1 cellular context compared by ENCODE assay signal in the genomic region with DNA sequence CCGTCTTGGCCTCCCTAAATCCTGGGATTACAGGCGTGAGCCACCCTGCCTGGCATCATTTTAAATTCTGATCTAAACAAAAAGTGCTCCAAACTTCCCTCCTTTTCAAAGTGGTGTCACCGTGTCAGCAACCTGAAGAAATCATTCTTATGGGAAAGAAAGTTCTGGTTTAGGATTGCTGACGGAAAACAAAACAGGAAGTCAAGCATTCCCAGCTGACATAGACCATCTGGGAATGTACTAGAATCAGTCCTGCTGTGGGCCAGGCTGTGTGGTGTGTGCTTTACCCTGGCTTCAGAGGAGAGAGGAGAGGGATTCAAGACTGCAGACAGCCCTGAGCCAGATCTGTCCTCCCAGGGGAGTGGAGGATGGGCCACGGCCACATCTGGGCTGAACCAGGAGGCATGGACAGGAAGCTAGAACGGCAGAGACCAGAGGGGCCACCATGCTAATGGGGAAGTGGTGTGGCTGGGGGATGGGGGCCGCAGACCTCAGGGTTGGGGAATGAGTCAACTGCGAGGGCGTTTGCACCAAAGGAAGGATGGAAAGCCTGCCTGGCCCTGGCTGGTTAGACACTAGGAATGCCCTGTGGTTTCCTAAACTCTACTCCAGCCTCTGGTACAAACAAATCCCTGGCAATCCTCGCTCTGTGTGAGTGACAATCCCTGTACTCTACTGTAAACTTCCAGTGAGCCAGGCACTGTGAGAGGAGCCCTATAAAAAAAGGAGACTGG.
TF ChIP-seq lines count a peak whose summit lies in the region.

No MANE protein-coding gene starts in this region.

TF ChIP-seq in HepG2, 621 proteins besides CTCF, POLR2A, EP300 and RAD21 (continued from another document and continues in another):
- TF ChIP-seq, protein P1, sequence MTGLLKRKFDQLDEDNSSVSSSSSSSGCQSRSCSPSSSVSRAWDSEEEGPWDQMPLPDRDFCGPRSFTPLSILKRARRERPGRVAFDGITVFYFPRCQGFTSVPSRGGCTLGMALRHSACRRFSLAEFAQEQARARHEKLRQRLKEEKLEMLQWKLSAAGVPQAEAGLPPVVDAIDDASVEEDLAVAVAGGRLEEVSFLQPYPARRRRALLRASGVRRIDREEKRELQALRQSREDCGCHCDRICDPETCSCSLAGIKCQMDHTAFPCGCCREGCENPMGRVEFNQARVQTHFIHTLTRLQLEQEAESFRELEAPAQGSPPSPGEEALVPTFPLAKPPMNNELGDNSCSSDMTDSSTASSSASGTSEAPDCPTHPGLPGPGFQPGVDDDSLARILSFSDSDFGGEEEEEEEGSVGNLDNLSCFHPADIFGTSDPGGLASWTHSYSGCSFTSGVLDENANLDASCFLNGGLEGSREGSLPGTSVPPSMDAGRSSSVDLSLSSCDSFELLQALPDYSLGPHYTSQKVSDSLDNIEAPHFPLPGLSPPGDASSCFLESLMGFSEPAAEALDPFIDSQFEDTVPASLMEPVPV (CRISPR knock-in tag; IDR thresholded peaks at IDR 0.05): 0 out of 2 replicates have a peak, but pooled peaks have one; percentile 30
- TF ChIP-seq, protein P2, sequence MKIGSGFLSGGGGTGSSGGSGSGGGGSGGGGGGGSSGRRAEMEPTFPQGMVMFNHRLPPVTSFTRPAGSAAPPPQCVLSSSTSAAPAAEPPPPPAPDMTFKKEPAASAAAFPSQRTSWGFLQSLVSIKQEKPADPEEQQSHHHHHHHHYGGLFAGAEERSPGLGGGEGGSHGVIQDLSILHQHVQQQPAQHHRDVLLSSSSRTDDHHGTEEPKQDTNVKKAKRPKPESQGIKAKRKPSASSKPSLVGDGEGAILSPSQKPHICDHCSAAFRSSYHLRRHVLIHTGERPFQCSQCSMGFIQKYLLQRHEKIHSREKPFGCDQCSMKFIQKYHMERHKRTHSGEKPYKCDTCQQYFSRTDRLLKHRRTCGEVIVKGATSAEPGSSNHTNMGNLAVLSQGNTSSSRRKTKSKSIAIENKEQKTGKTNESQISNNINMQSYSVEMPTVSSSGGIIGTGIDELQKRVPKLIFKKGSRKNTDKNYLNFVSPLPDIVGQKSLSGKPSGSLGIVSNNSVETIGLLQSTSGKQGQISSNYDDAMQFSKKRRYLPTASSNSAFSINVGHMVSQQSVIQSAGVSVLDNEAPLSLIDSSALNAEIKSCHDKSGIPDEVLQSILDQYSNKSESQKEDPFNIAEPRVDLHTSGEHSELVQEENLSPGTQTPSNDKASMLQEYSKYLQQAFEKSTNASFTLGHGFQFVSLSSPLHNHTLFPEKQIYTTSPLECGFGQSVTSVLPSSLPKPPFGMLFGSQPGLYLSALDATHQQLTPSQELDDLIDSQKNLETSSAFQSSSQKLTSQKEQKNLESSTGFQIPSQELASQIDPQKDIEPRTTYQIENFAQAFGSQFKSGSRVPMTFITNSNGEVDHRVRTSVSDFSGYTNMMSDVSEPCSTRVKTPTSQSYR (CRISPR knock-in tag; IDR thresholded peaks at IDR 0.05; ENCODE audit: borderline replicate concordance): peak; percentile 80; the same call in 1 of the 2 replicates
- TF ChIP-seq ZFX (CRISPR knock-in tag; IDR thresholded peaks at IDR 0.05; ENCODE audit: low read depth): 0 out of 2 replicates have a peak, but pooled peaks have one; percentile 32
- TF ChIP-seq, protein P3, sequence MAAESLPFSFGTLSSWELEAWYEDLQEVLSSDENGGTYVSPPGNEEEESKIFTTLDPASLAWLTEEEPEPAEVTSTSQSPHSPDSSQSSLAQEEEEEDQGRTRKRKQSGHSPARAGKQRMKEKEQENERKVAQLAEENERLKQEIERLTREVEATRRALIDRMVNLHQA (CRISPR knock-in tag; IDR thresholded peaks at IDR 0.05): no peak
- TF ChIP-seq ZFP82 (CRISPR knock-in tag; IDR thresholded peaks at IDR 0.05; ENCODE audit: borderline replicate concordance): no peak
- 0 out of 2 replicates have a peak, but pooled peaks have one; percentile 35 for TF ChIP-seq ZFP37 (CRISPR knock-in tag; IDR thresholded peaks at IDR 0.05; ENCODE audit: borderline replicate concordance)
- 0 out of 4 replicates have a peak, but pooled peaks of 1 of the 2 experiments have one; percentile 41 for TF ChIP-seq KLF16 (CRISPR knock-in tag; IDR thresholded peaks at IDR 0.05)
- TF ChIP-seq ZNF263 (CRISPR knock-in tag; IDR thresholded peaks at IDR 0.05): peak; percentile 34; the same call in 1 of the 2 replicates
- no peak for TF ChIP-seq U2AF1 (optimal IDR thresholded peaks at IDR 0.05; ENCODE audit: low read depth, low read length)
- TF ChIP-seq ZNF337 (CRISPR knock-in tag; IDR thresholded peaks at IDR 0.05; ENCODE audit: borderline replicate concordance, low read depth): no peak
- TF ChIP-seq BORCS8-MEF2B (CRISPR knock-in tag; IDR thresholded peaks at IDR 0.05): 0 out of 2 replicates have a peak, but pooled peaks have one; percentile 58
- TF ChIP-seq, protein P4, sequence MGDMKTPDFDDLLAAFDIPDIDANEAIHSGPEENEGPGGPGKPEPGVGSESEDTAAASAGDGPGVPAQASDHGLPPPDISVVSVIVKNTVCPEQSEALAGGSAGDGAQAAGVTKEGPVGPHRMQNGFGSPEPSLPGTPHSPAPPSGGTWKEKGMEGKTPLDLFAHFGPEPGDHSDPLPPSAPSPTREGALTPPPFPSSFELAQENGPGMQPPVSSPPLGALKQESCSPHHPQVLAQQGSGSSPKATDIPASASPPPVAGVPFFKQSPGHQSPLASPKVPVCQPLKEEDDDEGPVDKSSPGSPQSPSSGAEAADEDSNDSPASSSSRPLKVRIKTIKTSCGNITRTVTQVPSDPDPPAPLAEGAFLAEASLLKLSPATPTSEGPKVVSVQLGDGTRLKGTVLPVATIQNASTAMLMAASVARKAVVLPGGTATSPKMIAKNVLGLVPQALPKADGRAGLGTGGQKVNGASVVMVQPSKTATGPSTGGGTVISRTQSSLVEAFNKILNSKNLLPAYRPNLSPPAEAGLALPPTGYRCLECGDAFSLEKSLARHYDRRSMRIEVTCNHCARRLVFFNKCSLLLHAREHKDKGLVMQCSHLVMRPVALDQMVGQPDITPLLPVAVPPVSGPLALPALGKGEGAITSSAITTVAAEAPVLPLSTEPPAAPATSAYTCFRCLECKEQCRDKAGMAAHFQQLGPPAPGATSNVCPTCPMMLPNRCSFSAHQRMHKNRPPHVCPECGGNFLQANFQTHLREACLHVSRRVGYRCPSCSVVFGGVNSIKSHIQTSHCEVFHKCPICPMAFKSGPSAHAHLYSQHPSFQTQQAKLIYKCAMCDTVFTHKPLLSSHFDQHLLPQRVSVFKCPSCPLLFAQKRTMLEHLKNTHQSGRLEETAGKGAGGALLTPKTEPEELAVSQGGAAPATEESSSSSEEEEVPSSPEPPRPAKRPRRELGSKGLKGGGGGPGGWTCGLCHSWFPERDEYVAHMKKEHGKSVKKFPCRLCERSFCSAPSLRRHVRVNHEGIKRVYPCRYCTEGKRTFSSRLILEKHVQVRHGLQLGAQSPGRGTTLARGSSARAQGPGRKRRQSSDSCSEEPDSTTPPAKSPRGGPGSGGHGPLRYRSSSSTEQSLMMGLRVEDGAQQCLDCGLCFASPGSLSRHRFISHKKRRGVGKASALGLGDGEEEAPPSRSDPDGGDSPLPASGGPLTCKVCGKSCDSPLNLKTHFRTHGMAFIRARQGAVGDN (CRISPR knock-in tag; IDR thresholded peaks at IDR 0.05): peak; percentile 86
- TF ChIP-seq TRIM24 (CRISPR knock-in tag; IDR thresholded peaks at IDR 0.05): no peak
- no peak for TF ChIP-seq THYN1 (CRISPR knock-in tag; IDR thresholded peaks at IDR 0.05; ENCODE audit: borderline replicate concordance, low read depth)
- 0 out of 2 replicates have a peak, but pooled peaks have one; percentile 26 for TF ChIP-seq SMYD3 (CRISPR knock-in tag; IDR thresholded peaks at IDR 0.05)
- TF ChIP-seq TSC22D2 (CRISPR knock-in tag; IDR thresholded peaks at IDR 0.05; ENCODE audit: borderline replicate concordance): no peak
- TF ChIP-seq RFXAP (CRISPR knock-in tag; IDR thresholded peaks at IDR 0.05; ENCODE audit: borderline replicate concordance): peak; percentile 53; the same call in 1 of the 2 replicates
- TF ChIP-seq LCORL (IDR thresholded peaks at IDR 0.05): no peak
- 0 out of 2 replicates have a peak, but pooled peaks have one; percentile 23 for TF ChIP-seq LCORL (CRISPR knock-in tag; IDR thresholded peaks at IDR 0.05)
- peak; percentile 37; the same call in 1 of the 2 replicates for TF ChIP-seq HDAC1 (CRISPR knock-in tag; IDR thresholded peaks at IDR 0.05)
- no peak for TF ChIP-seq CBX1 (IDR thresholded peaks at IDR 0.05; ENCODE audit: low read depth)
- 0 out of 2 replicates have a peak, but pooled peaks have one; percentile 28 for TF ChIP-seq ZSCAN9 (CRISPR knock-in tag; IDR thresholded peaks at IDR 0.05; ENCODE audit: borderline replicate concordance)
- 0 out of 2 replicates have a peak, but pooled peaks have one; percentile 37 for TF ChIP-seq RCOR2 (CRISPR knock-in tag; IDR thresholded peaks at IDR 0.05)
- no peak for TF ChIP-seq ZNF747 (CRISPR knock-in tag; IDR thresholded peaks at IDR 0.05; ENCODE audit: borderline replicate concordance)
- TF ChIP-seq, protein P5, sequence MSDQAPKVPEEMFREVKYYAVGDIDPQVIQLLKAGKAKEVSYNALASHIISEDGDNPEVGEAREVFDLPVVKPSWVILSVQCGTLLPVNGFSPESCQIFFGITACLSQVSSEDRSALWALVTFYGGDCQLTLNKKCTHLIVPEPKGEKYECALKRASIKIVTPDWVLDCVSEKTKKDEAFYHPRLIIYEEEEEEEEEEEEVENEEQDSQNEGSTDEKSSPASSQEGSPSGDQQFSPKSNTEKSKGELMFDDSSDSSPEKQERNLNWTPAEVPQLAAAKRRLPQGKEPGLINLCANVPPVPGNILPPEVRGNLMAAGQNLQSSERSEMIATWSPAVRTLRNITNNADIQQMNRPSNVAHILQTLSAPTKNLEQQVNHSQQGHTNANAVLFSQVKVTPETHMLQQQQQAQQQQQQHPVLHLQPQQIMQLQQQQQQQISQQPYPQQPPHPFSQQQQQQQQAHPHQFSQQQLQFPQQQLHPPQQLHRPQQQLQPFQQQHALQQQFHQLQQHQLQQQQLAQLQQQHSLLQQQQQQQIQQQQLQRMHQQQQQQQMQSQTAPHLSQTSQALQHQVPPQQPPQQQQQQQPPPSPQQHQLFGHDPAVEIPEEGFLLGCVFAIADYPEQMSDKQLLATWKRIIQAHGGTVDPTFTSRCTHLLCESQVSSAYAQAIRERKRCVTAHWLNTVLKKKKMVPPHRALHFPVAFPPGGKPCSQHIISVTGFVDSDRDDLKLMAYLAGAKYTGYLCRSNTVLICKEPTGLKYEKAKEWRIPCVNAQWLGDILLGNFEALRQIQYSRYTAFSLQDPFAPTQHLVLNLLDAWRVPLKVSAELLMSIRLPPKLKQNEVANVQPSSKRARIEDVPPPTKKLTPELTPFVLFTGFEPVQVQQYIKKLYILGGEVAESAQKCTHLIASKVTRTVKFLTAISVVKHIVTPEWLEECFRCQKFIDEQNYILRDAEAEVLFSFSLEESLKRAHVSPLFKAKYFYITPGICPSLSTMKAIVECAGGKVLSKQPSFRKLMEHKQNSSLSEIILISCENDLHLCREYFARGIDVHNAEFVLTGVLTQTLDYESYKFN (CRISPR knock-in tag; conservative IDR thresholded peaks at IDR 0.05): peak; percentile 36; the same call in 1 of the 2 replicates
- TF ChIP-seq, protein P6, sequence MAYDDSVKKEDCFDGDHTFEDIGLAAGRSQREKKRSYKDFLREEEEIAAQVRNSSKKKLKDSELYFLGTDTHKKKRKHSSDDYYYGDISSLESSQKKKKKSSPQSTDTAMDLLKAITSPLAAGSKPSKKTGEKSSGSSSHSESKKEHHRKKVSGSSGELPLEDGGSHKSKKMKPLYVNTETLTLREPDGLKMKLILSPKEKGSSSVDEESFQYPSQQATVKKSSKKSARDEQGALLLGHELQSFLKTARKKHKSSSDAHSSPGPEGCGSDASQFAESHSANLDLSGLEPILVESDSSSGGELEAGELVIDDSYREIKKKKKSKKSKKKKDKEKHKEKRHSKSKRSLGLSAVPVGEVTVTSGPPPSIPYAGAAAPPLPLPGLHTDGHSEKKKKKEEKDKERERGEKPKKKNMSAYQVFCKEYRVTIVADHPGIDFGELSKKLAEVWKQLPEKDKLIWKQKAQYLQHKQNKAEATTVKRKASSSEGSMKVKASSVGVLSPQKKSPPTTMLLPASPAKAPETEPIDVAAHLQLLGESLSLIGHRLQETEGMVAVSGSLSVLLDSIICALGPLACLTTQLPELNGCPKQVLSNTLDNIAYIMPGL (CRISPR knock-in tag; IDR thresholded peaks at IDR 0.05; ENCODE audit: borderline replicate concordance in 1 of 2, low read depth in 1 of 2): 0 out of 4 replicates have a peak, but pooled peaks of 1 of the 2 experiments have one; percentile 41
- peak; percentile 75 for TF ChIP-seq ETV5 (CRISPR knock-in tag; IDR thresholded peaks at IDR 0.05; ENCODE audit: borderline replicate concordance)
- TF ChIP-seq TAF1 (CRISPR knock-in tag; IDR thresholded peaks at IDR 0.05): peak; percentile 47
- no peak for TF ChIP-seq MZF1 (CRISPR knock-in tag; IDR thresholded peaks at IDR 0.05; ENCODE audit: borderline replicate concordance)
- peak; percentile 47; the same call in 1 of the 2 replicates for TF ChIP-seq IRF2 (CRISPR knock-in tag; IDR thresholded peaks at IDR 0.05)
- TF ChIP-seq ZSCAN20 (CRISPR knock-in tag; IDR thresholded peaks at IDR 0.05; ENCODE audit: borderline replicate concordance): no peak
- peak; percentile 39; the same call in 1 of the 2 replicates for TF ChIP-seq ZNF253 (CRISPR knock-in tag; IDR thresholded peaks at IDR 0.05; ENCODE audit: borderline replicate concordance)
- TF ChIP-seq, protein P7, sequence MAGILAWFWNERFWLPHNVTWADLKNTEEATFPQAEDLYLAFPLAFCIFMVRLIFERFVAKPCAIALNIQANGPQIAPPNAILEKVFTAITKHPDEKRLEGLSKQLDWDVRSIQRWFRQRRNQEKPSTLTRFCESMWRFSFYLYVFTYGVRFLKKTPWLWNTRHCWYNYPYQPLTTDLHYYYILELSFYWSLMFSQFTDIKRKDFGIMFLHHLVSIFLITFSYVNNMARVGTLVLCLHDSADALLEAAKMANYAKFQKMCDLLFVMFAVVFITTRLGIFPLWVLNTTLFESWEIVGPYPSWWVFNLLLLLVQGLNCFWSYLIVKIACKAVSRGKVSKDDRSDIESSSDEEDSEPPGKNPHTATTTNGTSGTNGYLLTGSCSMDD (CRISPR knock-in tag; IDR thresholded peaks at IDR 0.05): no peak
- no peak for TF ChIP-seq POLR2AphosphoS5 (IDR thresholded peaks at IDR 0.05; ENCODE audit: low read depth, low read length)
- TF ChIP-seq, protein P8, sequence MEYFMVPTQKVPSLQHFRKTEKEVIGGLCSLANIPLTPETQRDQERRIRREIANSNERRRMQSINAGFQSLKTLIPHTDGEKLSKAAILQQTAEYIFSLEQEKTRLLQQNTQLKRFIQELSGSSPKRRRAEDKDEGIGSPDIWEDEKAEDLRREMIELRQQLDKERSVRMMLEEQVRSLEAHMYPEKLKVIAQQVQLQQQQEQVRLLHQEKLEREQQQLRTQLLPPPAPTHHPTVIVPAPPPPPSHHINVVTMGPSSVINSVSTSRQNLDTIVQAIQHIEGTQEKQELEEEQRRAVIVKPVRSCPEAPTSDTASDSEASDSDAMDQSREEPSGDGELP (IDR thresholded peaks at IDR 0.05; ENCODE audit: borderline replicate concordance, low read depth): peak; percentile 71; the same call in 1 of the 2 replicates
- TF ChIP-seq, protein P9, sequence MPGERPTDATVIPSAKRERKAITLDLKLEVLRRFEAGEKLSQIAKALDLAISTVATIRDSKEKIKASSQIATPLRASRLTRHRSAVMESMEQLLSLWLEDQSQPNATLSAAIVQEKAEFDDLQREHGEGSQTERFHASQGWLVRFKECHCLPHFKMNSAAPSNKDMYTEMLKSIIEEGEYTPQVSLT (CRISPR knock-in tag; IDR thresholded peaks at IDR 0.05; ENCODE audit: borderline replicate concordance, low read depth): no peak
- no peak for TF ChIP-seq MBD4 (IDR thresholded peaks at IDR 0.05; ENCODE audit: borderline replicate concordance, low read length)
